1 cellular context compared by ENCODE assay signal in the genomic region with DNA sequence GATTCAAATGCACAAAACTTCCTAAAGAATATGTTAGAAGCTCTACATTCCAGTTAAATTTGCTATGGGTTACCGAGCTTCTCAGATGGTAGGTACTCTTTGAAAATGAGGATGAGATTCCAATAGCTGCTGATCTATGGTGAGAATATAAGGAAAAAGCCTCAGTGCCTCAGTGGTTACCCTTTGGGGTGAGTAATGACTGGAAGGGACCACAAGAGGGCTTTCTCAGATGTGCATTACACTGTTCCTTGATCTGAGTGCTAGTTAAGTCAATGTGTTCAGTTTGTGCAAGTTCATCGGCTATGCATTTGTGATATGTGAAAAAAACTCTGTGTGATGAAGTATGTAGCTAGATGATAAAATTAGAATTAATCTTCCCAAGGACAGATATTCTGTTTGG.
TF ChIP-seq lines count a peak whose summit lies in the region.

No MANE protein-coding gene starts in this region.

TF ChIP-seq in K562, 482 proteins besides CTCF, POLR2A, EP300 and RAD21 (continued from another document):
- TF ChIP-seq, protein P1, sequence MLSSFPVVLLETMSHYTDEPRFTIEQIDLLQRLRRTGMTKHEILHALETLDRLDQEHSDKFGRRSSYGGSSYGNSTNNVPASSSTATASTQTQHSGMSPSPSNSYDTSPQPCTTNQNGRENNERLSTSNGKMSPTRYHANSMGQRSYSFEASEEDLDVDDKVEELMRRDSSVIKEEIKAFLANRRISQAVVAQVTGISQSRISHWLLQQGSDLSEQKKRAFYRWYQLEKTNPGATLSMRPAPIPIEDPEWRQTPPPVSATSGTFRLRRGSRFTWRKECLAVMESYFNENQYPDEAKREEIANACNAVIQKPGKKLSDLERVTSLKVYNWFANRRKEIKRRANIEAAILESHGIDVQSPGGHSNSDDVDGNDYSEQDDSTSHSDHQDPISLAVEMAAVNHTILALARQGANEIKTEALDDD (IDR thresholded peaks at IDR 0.05): peak; percentile 85
- TF ChIP-seq, protein P2, sequence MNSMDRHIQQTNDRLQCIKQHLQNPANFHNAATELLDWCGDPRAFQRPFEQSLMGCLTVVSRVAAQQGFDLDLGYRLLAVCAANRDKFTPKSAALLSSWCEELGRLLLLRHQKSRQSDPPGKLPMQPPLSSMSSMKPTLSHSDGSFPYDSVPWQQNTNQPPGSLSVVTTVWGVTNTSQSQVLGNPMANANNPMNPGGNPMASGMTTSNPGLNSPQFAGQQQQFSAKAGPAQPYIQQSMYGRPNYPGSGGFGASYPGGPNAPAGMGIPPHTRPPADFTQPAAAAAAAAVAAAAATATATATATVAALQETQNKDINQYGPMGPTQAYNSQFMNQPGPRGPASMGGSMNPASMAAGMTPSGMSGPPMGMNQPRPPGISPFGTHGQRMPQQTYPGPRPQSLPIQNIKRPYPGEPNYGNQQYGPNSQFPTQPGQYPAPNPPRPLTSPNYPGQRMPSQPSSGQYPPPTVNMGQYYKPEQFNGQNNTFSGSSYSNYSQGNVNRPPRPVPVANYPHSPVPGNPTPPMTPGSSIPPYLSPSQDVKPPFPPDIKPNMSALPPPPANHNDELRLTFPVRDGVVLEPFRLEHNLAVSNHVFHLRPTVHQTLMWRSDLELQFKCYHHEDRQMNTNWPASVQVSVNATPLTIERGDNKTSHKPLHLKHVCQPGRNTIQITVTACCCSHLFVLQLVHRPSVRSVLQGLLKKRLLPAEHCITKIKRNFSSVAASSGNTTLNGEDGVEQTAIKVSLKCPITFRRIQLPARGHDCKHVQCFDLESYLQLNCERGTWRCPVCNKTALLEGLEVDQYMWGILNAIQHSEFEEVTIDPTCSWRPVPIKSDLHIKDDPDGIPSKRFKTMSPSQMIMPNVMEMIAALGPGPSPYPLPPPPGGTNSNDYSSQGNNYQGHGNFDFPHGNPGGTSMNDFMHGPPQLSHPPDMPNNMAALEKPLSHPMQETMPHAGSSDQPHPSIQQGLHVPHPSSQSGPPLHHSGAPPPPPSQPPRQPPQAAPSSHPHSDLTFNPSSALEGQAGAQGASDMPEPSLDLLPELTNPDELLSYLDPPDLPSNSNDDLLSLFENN (IDR thresholded peaks at IDR 0.05; ENCODE audit: low read depth in 2 of 2, low read length in 2 of 2): no peak
- TF ChIP-seq ZNF778 (CRISPR knock-in tag; IDR thresholded peaks at IDR 0.05): no peak
- no peak for TF ChIP-seq HNRNPL (IDR thresholded peaks at IDR 0.05; ENCODE audit: low read depth, low read length)
